19 cellular contexts compared by ENCODE assay signal in genomic region chr4:27791640-27792039, GRCh38.
DNase-seq lines count a peak whose midpoint lies in the region; ATAC-seq and TF ChIP-seq lines count a peak whose summit lies in the region.
"Had no signal": no experiment of that assay in that cellular context is flagged by ENCODE, and none has a peak within 500 bp of the region (broad histone marks: within the 10 kb centered on the region; RNA-seq: fewer than 3 reads in every experiment).

No MANE protein-coding gene starts in this region.

- POLR2A ChIA-PET in MCF 10A (lab: Yijun Ruan, JAX): interaction anchor here (0.9 kb wide), 1 partner anchor 14 kb away, joined by 4 read pairs; no protein-coding TSS in a partner anchor

- no peaks in the 10 kb centered on the region for H3K9me3 Mint-ChIP-seq in MCF 10A (ENCODE audit: unreplicated experiment)
- no peaks in the 10 kb centered on the region for H3K9me3 Mint-ChIP-seq in nephron progenitor cell

- DNase-seq in MCF 10A (ENCODE audit: unreplicated experiment) (peak; percentile 86), breast epithelium (ENCODE audit: low spot score in 2 of 2) (no peak), SJCRH30 (peak; percentile 6 to 22), fibroblast of villous mesenchyme (ENCODE audit: low read depth) (peak; percentile 85), nephron progenitor cell (no peak)
- DNase-seq in activated CD4-positive, CD25-positive, alpha-beta regulatory T cell treated with anti-CD3 and anti-CD28 coated beads, Interleukin-2, amount 50 U/mL, for 72 hours: no peak
- DNase-seq: 8988T; activated CD4-positive, alpha-beta T cell treated with anti-CD3 and anti-CD28 coated beads, Interleukin-2, amount 50 U/mL, for 4 hours; activated naive CD4-positive, alpha-beta T cell treated with Interleukin-2 at 50 U/mL for 16 hours; aorta; CD4-positive, CD25-positive, alpha-beta regulatory T cell; glutamatergic neuron; NCI-H187 treated with DMSO at 0.1 percent for 48 hours had no signal

- ATAC-seq in GM21360 (IDR thresholded peaks at IDR 0.05; ENCODE audit: unreplicated experiment) (no peak), HG02938 (IDR thresholded peaks at IDR 0.05; ENCODE audit: unreplicated experiment) (no peak)
- ATAC-seq: natural killer cell treated with Interleukin-12 subunit alpha and Interleukin-12 subunit beta and Interleukin-15 and Interleukin-18, amount 100 ng/mL, for 72 hours had no signal

- no peaks in the 10 kb centered on the region for H3K27me3 Mint-ChIP-seq in MCF 10A (ENCODE audit: insufficient read depth, unreplicated experiment)
- no peaks in the 10 kb centered on the region for H3K27me3 Mint-ChIP-seq in nephron progenitor cell (ENCODE audit: low read depth, poor library complexity)
- H3K27me3 Mint-ChIP-seq: CD4-positive, CD25-positive, alpha-beta regulatory T cell; natural killer cell treated with Interleukin-12 subunit alpha and Interleukin-12 subunit beta and Interleukin-15 and Interleukin-18, amount 100 ng/mL, for 72 hours had no signal

- H3K27ac Mint-ChIP-seq in MCF 10A (ENCODE audit: low read depth, unreplicated experiment) (peak overlapping the region; percentile 8), nephron progenitor cell (no peak overlapping the region)
- H3K27ac Mint-ChIP-seq: CD4-positive, CD25-positive, alpha-beta regulatory T cell; natural killer cell treated with Interleukin-12 subunit alpha and Interleukin-12 subunit beta and Interleukin-15 and Interleukin-18, amount 100 ng/mL, for 72 hours had no signal

- CTCF ChIA-PET in MCF 10A (lab: Yijun Ruan, JAX): no interaction called here

- TF ChIP-seq POLR2A in breast epithelium (IDR thresholded peaks at IDR 0.05): no peak

- no peaks in the 10 kb centered on the region for H3K9me3 ChIP-seq in breast epithelium
- no peaks in the 10 kb centered on the region for H3K9me3 ChIP-seq in SJCRH30 (replicated peaks)
- H3K9me3 ChIP-seq: prostate gland had no signal

- H3K4me1 Mint-ChIP-seq in MCF 10A (ENCODE audit: insufficient read depth, unreplicated experiment) (peaks cover 34% of the 10 kb centered on the region), nephron progenitor cell (peaks cover 11% of the 10 kb centered on the region)

- H3K36me3 Mint-ChIP-seq in MCF 10A (ENCODE audit: insufficient read depth, unreplicated experiment) (peaks cover 5% of the 10 kb centered on the region), nephron progenitor cell (ENCODE audit: low read depth) (no peaks in the 10 kb centered on the region)
- H3K36me3 Mint-ChIP-seq: CD4-positive, CD25-positive, alpha-beta regulatory T cell; natural killer cell treated with Interleukin-12 subunit alpha and Interleukin-12 subunit beta and Interleukin-15 and Interleukin-18, amount 100 ng/mL, for 72 hours had no signal

- H3K4me3 ChIP-seq in breast epithelium (no peak overlapping the region), SJCRH30 (no peak overlapping the region), fibroblast of villous mesenchyme (ENCODE audit: low read depth, low read length) (no peak overlapping the region)
- H3K4me3 ChIP-seq: coronary artery, prostate gland, SK-N-MC had no signal

- H3K4me1 ChIP-seq in breast epithelium (no peaks in the 10 kb centered on the region), SJCRH30 (peaks cover 7% of the 10 kb centered on the region)
- H3K4me1 ChIP-seq: prostate gland had no signal

- H3K27me3 ChIP-seq in breast epithelium (no peaks in the 10 kb centered on the region), SJCRH30 (no peaks in the 10 kb centered on the region)

- intact Hi-C loops in MCF 10A (cut with micrococcal nuclease): no loop called here
- intact Hi-C loops in breast epithelium (cut with DNase I; ENCODE audit: low total_unique reads): no loop called here

- BruUV-seq in MCF 10A (replicated peaks; lab: Mats Ljungman, UMichigan): no TSS peak

- no peaks in the 10 kb centered on the region for H3K36me3 ChIP-seq in breast epithelium
- no peaks in the 10 kb centered on the region for H3K36me3 ChIP-seq in SJCRH30
- H3K36me3 ChIP-seq: prostate gland had no signal

- H3K4me3 Mint-ChIP-seq in MCF 10A (ENCODE audit: unreplicated experiment) (no peak overlapping the region), nephron progenitor cell (no peak overlapping the region)
- H3K4me3 Mint-ChIP-seq: CD4-positive, CD25-positive, alpha-beta regulatory T cell; natural killer cell treated with Interleukin-12 subunit alpha and Interleukin-12 subunit beta and Interleukin-15 and Interleukin-18, amount 100 ng/mL, for 72 hours had no signal

- H3K27ac ChIP-seq in breast epithelium (no peak overlapping the region), SJCRH30 (no peak overlapping the region)
- H3K27ac ChIP-seq: coronary artery, prostate gland, SK-N-MC had no signal

- TF ChIP-seq CTCF in MCF 10A (IDR thresholded peaks at IDR 0.05; ENCODE audit: unreplicated experiment): no peak
- TF ChIP-seq CTCF in breast epithelium (IDR thresholded peaks at IDR 0.05): no peak
- no peak for TF ChIP-seq CTCF in fibroblast of villous mesenchyme (IDR thresholded peaks at IDR 0.05; ENCODE audit: insufficient read depth, low read depth, low read length)
- TF ChIP-seq CTCF in nephron progenitor cell (IDR thresholded peaks at IDR 0.05): no peak

Comparison
In these comparisons a context has a peak if more than half of its experiments do, and no peak if none do; other contexts are left out.
1. DNase-seq: peak in MCF 10A (single experiment), SJCRH30 (2 of 2) and fibroblast of villous mesenchyme (single experiment); none in breast epithelium (0 of 2), activated CD4-positive, CD25-positive, alpha-beta regulatory T cell treated with anti-CD3 and anti-CD28 coated beads, Interleukin-2, amount 50 U/mL, for 72 hours (single experiment) and nephron progenitor cell (single experiment).